ENCODE assay signal across 19 cellular contexts in the genomic region with DNA sequence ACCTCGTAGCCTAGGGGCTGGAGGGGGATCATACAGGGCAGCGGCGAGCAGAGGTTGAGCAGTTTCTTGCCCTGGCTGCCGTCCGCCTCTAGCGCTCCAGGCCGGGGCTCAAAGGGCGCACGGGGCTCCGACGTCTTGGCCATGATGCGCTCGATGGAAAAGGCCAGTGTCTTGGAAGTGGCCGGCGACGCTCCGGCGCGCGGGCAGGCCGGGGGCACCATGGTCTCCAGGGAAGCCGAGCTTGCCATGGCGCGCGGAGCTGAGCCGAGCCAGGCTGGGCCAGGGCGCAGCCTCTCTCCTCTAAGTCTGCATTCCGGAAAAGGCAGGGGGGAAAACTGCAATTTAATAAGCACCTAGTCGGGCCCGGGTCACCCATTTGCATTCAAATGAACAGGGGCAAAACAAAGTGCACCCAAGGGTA. TPM values are rescaled to one million over a fixed set of nuclear protein-coding genes. Genes with fewer than 3 reads are reported as not detected.
DNase-seq lines count a peak whose midpoint lies in the region; ATAC-seq, FAIRE-seq and TF ChIP-seq lines count a peak whose summit lies in the region.
"Had no signal": no experiment of that assay in that cellular context is flagged by ENCODE, and none has a peak within 500 bp of the region (broad histone marks: within the 10 kb centered on the region; RNA-seq: fewer than 3 reads in every experiment).

No MANE protein-coding gene starts in this region.

- H3K36me3 ChIP-seq in H7 (replicated peaks; ENCODE audit: control insufficient read depth, insufficient read depth, low read length) = no peaks in the 10 kb centered on the region
- H3K36me3 ChIP-seq: lower lobe of right lung, prostate gland had no signal

- FAIRE-seq in A549 (lab: Jason Lieb, UNC) = no peak

- peaks cover 100% of the 10 kb centered on the region for H3K27me3 ChIP-seq in H7 (ENCODE audit: control insufficient read depth, insufficient read depth, low read length)
- peaks cover 52% of the 10 kb centered on the region for H3K27me3 ChIP-seq in layer of hippocampus (ENCODE audit: control insufficient read depth, insufficient read depth, low read length)

- POLR2A ChIA-PET in A549 (lab: Yijun Ruan, JAX) = no interaction called here
- POLR2A ChIA-PET in activated CD4-positive, alpha-beta memory T cell treated with anti-CD3 and anti-CD28 coated beads for 36 hours (lab: Charles Lee) = no interaction called here

- ATAC-seq in A549 (peak in 1 of 2 experiments; percentile 37; a peak in 1 of 6 replicates), HG03439 (IDR thresholded peaks at IDR 0.05; ENCODE audit: unreplicated experiment) (no peak)
- ATAC-seq: activated CD8-positive, alpha-beta memory T cell treated with anti-CD3 and anti-CD28 coated beads, Interleukin-2, amount 10 ng/mL, durations not matched to agents 7 days and 5 days; lower lobe of right lung; naive thymus-derived CD4-positive, alpha-beta T cell had no signal

- H3K27ac ChIP-seq in A549 (no peak overlapping the region), layer of hippocampus (ENCODE audit: low read depth, low read length) (peak overlapping the region; percentile 38)
- H3K27ac ChIP-seq: lower lobe of right lung, prostate gland had no signal

- H3K4me3 ChIP-seq in A549 (no peak overlapping the region), H7 (ENCODE audit: insufficient read depth, low read depth, low read length) (0 out of 2 replicates have a peak overlapping the region, but pooled peaks have one; percentile 8)
- H3K4me3 ChIP-seq: lower lobe of right lung, prostate gland had no signal

- no peaks in the 10 kb centered on the region for H3K9me3 ChIP-seq in A549
- H3K9me3 ChIP-seq: lower lobe of right lung, prostate gland had no signal

- TF ChIP-seq CTCF in A549 (IDR thresholded peaks at IDR 0.05) (no peak), brain (conservative IDR thresholded peaks at IDR 0.05) (no peak)

- H3K27ac Mint-ChIP-seq in brain = peak overlapping the region in 2 of 5 experiments; percentile 97 to 100
- H3K27ac Mint-ChIP-seq in activated CD4-positive, alpha-beta memory T cell treated with anti-CD3 and anti-CD28 coated beads for 36 hours = no peak overlapping the region
- H3K27ac Mint-ChIP-seq: activated CD8-positive, alpha-beta memory T cell treated with anti-CD3 and anti-CD28 coated beads, Interleukin-2, amount 10 ng/mL, durations not matched to agents 7 days and 5 days; dendritic cell treated with granulocyte-macrophage colony-stimulating factor and Interleukin-4, amounts not matched to agents 40 ng/mL and 50 ng/mL, for 4 days; stimulated activated naive CD8-positive, alpha-beta T cell treated with anti-CD3 and anti-CD28 coated beads, Interleukin-15, Interleukin-2, amounts not matched to agents 100 ng/mL and 50 ng/mL, for 24 hours had no signal

- TF ChIP-seq EP300 in A549 (IDR thresholded peaks at IDR 0.05) = no peak

- TF ChIP-seq RAD21 in A549 (conservative IDR thresholded peaks at IDR 0.05 in 1 of 2, IDR thresholded peaks at IDR 0.05 in 1 of 2) = no peak

- WGBS in A549 (ENCODE audit: missing lambda C conversion rate) = 0% methylated on average over 1 of the region's 30 CpGs

- intact Hi-C loops in activated CD4-positive, alpha-beta memory T cell treated with anti-CD3 and anti-CD28 coated beads for 36 hours (cut with micrococcal nuclease) = no loop called here

- DNase-seq in A549 (ENCODE audit: low read depth in 1 of 2, low spot score in 1 of 2) (peak in 1 of 2 experiments; percentile 17), H7 (peak; percentile 71), NOMO-1 (lab: John Stamatoyannopoulos, UW; ENCODE audit: unreplicated experiment in 2 of 2) (no peak), COLO829 (ENCODE audit: low spot score) (no peak)
- DNase-seq in activated CD4-positive, alpha-beta memory T cell treated with anti-CD3 and anti-CD28 coated beads for 36 hours = no peak
- DNase-seq: activated CD4-positive, CD25-positive, alpha-beta regulatory T cell treated with anti-CD3 and anti-CD28 coated beads, Interleukin-2, amount 50 U/mL, for 72 hours; activated CD8-positive, alpha-beta memory T cell treated with anti-CD3 and anti-CD28 coated beads, Interleukin-2, amount 10 ng/mL, durations not matched to agents 7 days and 5 days; activated gamma-delta T cell; lower lobe of right lung; naive thymus-derived CD4-positive, alpha-beta T cell; NCI-H187; NCI-H774 had no signal

- no peak for TF ChIP-seq POLR2A in A549 (IDR thresholded peaks at IDR 0.05; ENCODE audit: low read length)

- H3K4me1 Mint-ChIP-seq in brain = peaks cover 65% of the 10 kb centered on the region
- H3K4me1 Mint-ChIP-seq in activated CD4-positive, alpha-beta memory T cell treated with anti-CD3 and anti-CD28 coated beads for 36 hours (ENCODE audit: low read depth) = peaks cover 13% of the 10 kb centered on the region

- peaks cover 100% of the 10 kb centered on the region for H3K27me3 Mint-ChIP-seq in brain
- H3K27me3 Mint-ChIP-seq in activated CD4-positive, alpha-beta memory T cell treated with anti-CD3 and anti-CD28 coated beads for 36 hours = peaks cover 76% of the 10 kb centered on the region

- H3K36me3 Mint-ChIP-seq in brain = peaks cover 3% of the 10 kb centered on the region
- H3K36me3 Mint-ChIP-seq in activated CD4-positive, alpha-beta memory T cell treated with anti-CD3 and anti-CD28 coated beads for 36 hours = no peaks in the 10 kb centered on the region

- peak overlapping the region; percentile 42 for H3K4me2 ChIP-seq in A549

- CTCF ChIA-PET in A549 (lab: Yijun Ruan, JAX) = no interaction called here
- CTCF ChIA-PET in activated CD4-positive, alpha-beta memory T cell treated with anti-CD3 and anti-CD28 coated beads for 36 hours (lab: Charles Lee) = no interaction called here

- H3K4me1 ChIP-seq in A549 = 0 out of 3 replicates have a peak, but pooled peaks cover 3% of the 10 kb centered on the region

- peaks cover 0 to 12% (median 4%) of the 10 kb centered on the region in 5 experiments for H3K9me3 Mint-ChIP-seq in brain
- no peaks in the 10 kb centered on the region for H3K9me3 Mint-ChIP-seq in activated CD4-positive, alpha-beta memory T cell treated with anti-CD3 and anti-CD28 coated beads for 36 hours
- H3K9me3 Mint-ChIP-seq: dendritic cell treated with granulocyte-macrophage colony-stimulating factor and Interleukin-4, amounts not matched to agents 40 ng/mL and 50 ng/mL, for 4 days; stimulated activated naive CD8-positive, alpha-beta T cell treated with anti-CD3 and anti-CD28 coated beads, Interleukin-15, Interleukin-2, amounts not matched to agents 100 ng/mL and 50 ng/mL, for 24 hours had no signal

- H3K4me3 Mint-ChIP-seq in brain = peak overlapping the region; percentile 75 to 92 (median 82)
- H3K4me3 Mint-ChIP-seq in activated CD4-positive, alpha-beta memory T cell treated with anti-CD3 and anti-CD28 coated beads for 36 hours = no peak overlapping the region
- H3K4me3 Mint-ChIP-seq: activated CD8-positive, alpha-beta memory T cell treated with anti-CD3 and anti-CD28 coated beads, Interleukin-2, amount 10 ng/mL, durations not matched to agents 7 days and 5 days; dendritic cell treated with granulocyte-macrophage colony-stimulating factor and Interleukin-4, amounts not matched to agents 40 ng/mL and 50 ng/mL, for 4 days; stimulated activated naive CD8-positive, alpha-beta T cell treated with anti-CD3 and anti-CD28 coated beads, Interleukin-15, Interleukin-2, amounts not matched to agents 100 ng/mL and 50 ng/mL, for 24 hours had no signal

TF ChIP-seq in A549, 52 proteins besides CTCF, POLR2A, EP300 and RAD21:
- TF ChIP-seq NFE2L2 (conservative IDR thresholded peaks at IDR 0.05; ENCODE audit: low read length) (no peak), ESRRA (IDR thresholded peaks at IDR 0.05; ENCODE audit: borderline replicate concordance, low read length) (no peak)
TF ChIP-seq in A549: peak in this region for 0.

RNA-seq across cellular contexts. Expression of a gene that starts 0.7 kb away (rescaled TPM):
- polyA plus RNA-seq in A549 (2011; rRNA removed) (not detected in 2 replicates), A549 (2017; fragmentation: RNase III; extraction: RNeasy Plus Mini Kit Qiagen cat#74134 plus additional on column Dnase treatment) (not detected in 3 replicates), brain (ENCODE audit: insufficient read depth, low read depth, low replicate concordance) (4.6 TPM)
- not detected in 2 replicates for polyA plus RNA-seq in A549 (2012; cell fraction: cytosol; rRNA removed)
- polyA plus RNA-seq in A549 (2012; cell fraction: nucleus; rRNA removed) = not detected in 2 replicates
- polyA minus RNA-seq in A549 (2011; rRNA and poly(A)+ RNA removed) = not detected in 2 replicates
- total RNA-seq in H7 (2014; rRNA removed; shearing (Covaris generic)) = 0.14 TPM in 1 of 2 replicates, not detected in the other
- not detected for total RNA-seq in activated CD4-positive, alpha-beta memory T cell treated with anti-CD3 and anti-CD28 coated beads for 36 hours
- total RNA-seq: activated CD8-positive, alpha-beta memory T cell treated with anti-CD3 and anti-CD28 coated beads, Interleukin-2, amount 10 ng/mL, durations not matched to agents 7 days and 5 days; fibroblast of lung; lower lobe of right lung; naive thymus-derived CD4-positive, alpha-beta T cell had no signal
- polyA plus RNA-seq: fibroblast of lung; naive thymus-derived CD4-positive, alpha-beta T cell had no signal
